2 cellular contexts compared by ENCODE assay signal in the genomic region with DNA sequence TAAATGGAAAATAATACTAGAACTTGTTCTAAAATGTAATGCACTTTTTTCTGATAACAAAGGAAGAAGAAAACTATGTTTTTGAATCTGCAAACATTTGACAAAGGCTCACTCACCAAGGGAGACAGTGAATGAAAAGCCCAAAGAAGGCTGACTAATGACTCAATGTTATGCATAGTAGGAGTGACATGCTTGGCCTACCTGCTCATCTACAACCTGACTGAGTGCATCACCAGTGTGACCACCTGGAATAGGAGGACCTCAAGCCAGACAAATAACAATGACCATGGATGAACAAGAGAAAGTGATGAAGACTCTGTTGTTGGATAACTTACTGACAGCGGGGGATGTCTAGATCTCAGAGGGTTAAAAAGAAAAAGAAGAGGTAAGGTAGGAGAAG.
A peak's percentile ranks its signal among the peaks of the same experiment; 100 is the strongest.
TF ChIP-seq lines count a peak whose summit lies in the region.

No MANE protein-coding gene starts in this region.

TF ChIP-seq in IMR-90, 13 proteins besides CTCF, POLR2A, EP300 and RAD21:
- TF ChIP-seq SMC3 (IDR thresholded peaks at IDR 0.05; ENCODE audit: low read depth, low read length) = no peak
- no peak for TF ChIP-seq CHD1 (IDR thresholded peaks at IDR 0.05; ENCODE audit: low read depth, low read length)
- TF ChIP-seq CEBPB (IDR thresholded peaks at IDR 0.05; ENCODE audit: low read depth, low read length) = no peak
- no peak for TF ChIP-seq RCOR1 (IDR thresholded peaks at IDR 0.05; ENCODE audit: insufficient replicate concordance, low read length)

TF ChIP-seq in H1, 55 proteins besides CTCF, POLR2A, EP300 and RAD21:
- TF ChIP-seq TCF12 (IDR thresholded peaks at IDR 0.05; ENCODE audit: low read depth, low read length) = no peak
- TF ChIP-seq KDM5A (IDR thresholded peaks at IDR 0.05; ENCODE audit: low read length) = no peak
- peak; percentile 34; the same call in 1 of the 2 replicates for TF ChIP-seq JUND (IDR thresholded peaks at IDR 0.05; ENCODE audit: low read length)
